In genomic region chr19:48997972-48998371, GRCh38 we compare ENCODE assay signal across 9 cellular contexts. TPM values are rescaled to one million over a fixed set of nuclear protein-coding genes. Genes with fewer than 3 reads are reported as not detected.
DNase-seq lines count a peak whose midpoint lies in the region; ATAC-seq, FAIRE-seq and TF ChIP-seq lines count a peak whose summit lies in the region.
"Had no signal": no experiment of that assay in that cellular context is flagged by ENCODE, and none has a peak within 500 bp of the region (broad histone marks: within the 10 kb centered on the region; RNA-seq: fewer than 3 reads in every experiment).

No MANE protein-coding gene starts in this region.

- FAIRE-seq in endothelial cell of umbilical vein (lab: Jason Lieb, UNC): peak; percentile 37
- FAIRE-seq: TTC549 had no signal

- H2AFZ ChIP-seq in endothelial cell of umbilical vein (ENCODE audit: low read depth, low read length): no peak overlapping the region

- no peak overlapping the region for H3K4me3 ChIP-seq in endothelial cell of umbilical vein (replicated peaks in 1 of 3; ENCODE audit: insufficient read depth in 1 of 3, low read depth in 1 of 3, low read length in 3 of 3)

- no peak overlapping the region for H3K4me2 ChIP-seq in endothelial cell of umbilical vein (ENCODE audit: insufficient read depth, low read length)

- peaks cover 39% of the 10 kb centered on the region for H3K79me2 ChIP-seq in endothelial cell of umbilical vein (ENCODE audit: control insufficient read depth, insufficient read depth, low read length)

- intact Hi-C loops in endothelial cell of umbilical vein (cut with micrococcal nuclease): loop anchor here (2.0 to 10.0 kb wide), 3 partner anchors 77 to 363 kb away; partner anchors contain the start of genes DBP, HRC and TRPM4

- H4K20me1 ChIP-seq in endothelial cell of umbilical vein (replicated peaks; ENCODE audit: control insufficient read depth, extremely low read depth, insufficient read depth, low read length): no peaks in the 10 kb centered on the region

- H3K27me3 ChIP-seq in endothelial cell of umbilical vein (ENCODE audit: control insufficient read depth in 2 of 2, insufficient read depth in 2 of 2, low read length in 2 of 2): no peaks in the 10 kb centered on the region
- H3K27me3 ChIP-seq: neutrophil had no signal

- POLR2A ChIA-PET in endothelial cell of umbilical vein (lab: Charles Lee): interaction anchor here (1.0 kb wide), 1 partner anchor 33 kb away, joined by 3 read pairs; the partner anchor contains the start of gene FTL

- no peaks in the 10 kb centered on the region for H3K9me3 ChIP-seq in endothelial cell of umbilical vein (replicated peaks; ENCODE audit: control insufficient read depth, insufficient read depth, low read length)
- H3K9me3 ChIP-seq: neutrophil had no signal

- no peak overlapping the region for H3K9ac ChIP-seq in endothelial cell of umbilical vein (replicated peaks; ENCODE audit: extremely low read depth, insufficient read depth, low read length)

- BruUV-seq in endothelial cell of umbilical vein (replicated peaks; lab: Mats Ljungman, UMichigan): no TSS peak

- TF ChIP-seq POLR2A in endothelial cell of umbilical vein (IDR thresholded peaks at IDR 0.05; ENCODE audit: low read depth, low read length): no peak

- CTCF ChIA-PET in endothelial cell of umbilical vein (lab: Charles Lee): interaction anchor here (0.6 to 2.3 kb wide), 14 partner anchors 10 to 227 kb away, joined by 3 to 12 read pairs (median 5); no protein-coding TSS in a partner anchor

- dilution Hi-C loops in endothelial cell of umbilical vein (cut with MboI; ENCODE audit: extremely low pct_ligation_motif_present, low sequenced_read_pairs): no loop called here

- ATAC-seq in GM19395 (IDR thresholded peaks at IDR 0.05; ENCODE audit: unreplicated experiment): no peak
- ATAC-seq in HG02981 (IDR thresholded peaks at IDR 0.05; ENCODE audit: unreplicated experiment): no peak

- TF ChIP-seq CTCF in endothelial cell of umbilical vein (IDR thresholded peaks at IDR 0.05; ENCODE audit: extremely low read depth in 1 of 2, insufficient read depth in 1 of 2, low read depth in 1 of 2, low read length in 2 of 2): peak; percentile 64 to 69

- H3K9me1 ChIP-seq in endothelial cell of umbilical vein (replicated peaks; ENCODE audit: control insufficient read depth, extremely low read depth, insufficient read depth, low read length): no peaks in the 10 kb centered on the region

- peaks cover 0 to 2% of the 10 kb centered on the region in 2 experiments for H3K36me3 ChIP-seq in endothelial cell of umbilical vein (ENCODE audit: control insufficient read depth in 2 of 2, extremely low read depth in 1 of 2, insufficient read depth in 2 of 2, low read length in 2 of 2)

- H3K4me1 ChIP-seq in endothelial cell of umbilical vein (ENCODE audit: control insufficient read depth, extremely low read depth, insufficient read depth, low read length): peaks cover 7% of the 10 kb centered on the region

- DNase-seq in ELR (ENCODE audit: low read depth) (peak; percentile 83), Kasumi-1 (lab: John Stamatoyannopoulos, UW) (peak; percentile 55 to 58), UCSD-AML1 (lab: John Stamatoyannopoulos, UW; ENCODE audit: unreplicated experiment) (peak; percentile 61), endothelial cell of umbilical vein (ENCODE audit: low read depth, low spot score) (peak; percentile 47)
- peak; percentile 46 for DNase-seq in stimulated activated CD4-positive, alpha-beta T cell treated with anti-CD3 and anti-CD28 coated beads, Interleukin-1b, Interleukin-23, amount 100 ng/mL, for 48 hours

- no peak overlapping the region for H3K27ac ChIP-seq in endothelial cell of umbilical vein (ENCODE audit: insufficient read depth, low read depth, low read length)
- H3K27ac ChIP-seq: neutrophil had no signal

TF ChIP-seq in endothelial cell of umbilical vein, 7 proteins besides CTCF, POLR2A, EP300 and RAD21:
- TF ChIP-seq EZH2 (IDR thresholded peaks at IDR 0.05; ENCODE audit: borderline replicate concordance, low read depth, low read length, severe bottlenecking) (no peak), JUN (IDR thresholded peaks at IDR 0.05; ENCODE audit: borderline replicate concordance, insufficient read depth, insufficient read length, low read depth) (no peak), MAX (IDR thresholded peaks at IDR 0.05; ENCODE audit: insufficient read depth, insufficient read length) (no peak), FOS (IDR thresholded peaks at IDR 0.05; ENCODE audit: borderline replicate concordance, insufficient read depth, low read length) (no peak), POLR2AphosphoS5 (IDR thresholded peaks at IDR 0.05; ENCODE audit: insufficient read depth, low read depth, low read length) (no peak), GATA2 (IDR thresholded peaks at IDR 0.05; ENCODE audit: insufficient read depth, insufficient read length, low read depth, low read length) (no peak), MYC (IDR thresholded peaks at IDR 0.05; ENCODE audit: low read depth, low read length) (no peak)

RNA-seq across cellular contexts. Expression of gene RUVBL2, which starts 4.3 kb away (rescaled TPM):
- 110 and 115 TPM in 2 replicates for total RNA-seq in endothelial cell of umbilical vein
- 185 and 200 TPM in 2 replicates for polyA plus RNA-seq in endothelial cell of umbilical vein
- polyA plus RNA-seq in endothelial cell of umbilical vein (2011; cell fraction: cytosol; rRNA removed): 190 and 194 TPM in 2 replicates
- 192 and 197 TPM in 2 replicates for polyA plus RNA-seq in endothelial cell of umbilical vein (2011; cell fraction: nucleus; rRNA removed)
- polyA plus RNA-seq in endothelial cell of umbilical vein (2012): 148 and 185 TPM in 2 replicates
- 106 and 142 TPM in 2 replicates for polyA minus RNA-seq in endothelial cell of umbilical vein
- polyA minus RNA-seq in endothelial cell of umbilical vein (2011; cell fraction: cytosol; rRNA and poly(A)+ RNA removed): 189 TPM
- 39.0 and 64.7 TPM in 2 replicates for polyA minus RNA-seq in endothelial cell of umbilical vein (2011; cell fraction: nucleus; rRNA and poly(A)+ RNA removed)

RNA-seq across cellular contexts. Expression of gene GYS1, which starts 4.9 kb away (rescaled TPM):
- total RNA-seq in endothelial cell of umbilical vein: 53.9 and 58.9 TPM in 2 replicates
- polyA plus RNA-seq in endothelial cell of umbilical vein: 39.0 and 41.7 TPM in 2 replicates
- polyA plus RNA-seq in endothelial cell of umbilical vein (2011; cell fraction: cytosol; rRNA removed): 28.7 and 31.3 TPM in 2 replicates
- polyA plus RNA-seq in endothelial cell of umbilical vein (2011; cell fraction: nucleus; rRNA removed): 58.2 and 75.4 TPM in 2 replicates
- 57.7 and 64.6 TPM in 2 replicates for polyA plus RNA-seq in endothelial cell of umbilical vein (2012)
- polyA minus RNA-seq in endothelial cell of umbilical vein: 41.1 and 61.1 TPM in 2 replicates
- 38.7 TPM for polyA minus RNA-seq in endothelial cell of umbilical vein (2011; cell fraction: cytosol; rRNA and poly(A)+ RNA removed)
- 26.9 and 29.9 TPM in 2 replicates for polyA minus RNA-seq in endothelial cell of umbilical vein (2011; cell fraction: nucleus; rRNA and poly(A)+ RNA removed)

RNA-seq across cellular contexts. Expression of gene LHB, which starts 18.9 kb away (rescaled TPM):
- total RNA-seq in endothelial cell of umbilical vein: not detected in 2 replicates
- 1.3 and 1.4 TPM in 2 replicates for polyA plus RNA-seq in endothelial cell of umbilical vein
- polyA plus RNA-seq in endothelial cell of umbilical vein (2011; cell fraction: cytosol; rRNA removed): 0.44 TPM in 1 of 2 replicates, not detected in the other
- polyA plus RNA-seq in endothelial cell of umbilical vein (2011; cell fraction: nucleus; rRNA removed): 2.3 and 2.7 TPM in 2 replicates
- not detected in 2 replicates for polyA plus RNA-seq in endothelial cell of umbilical vein (2012)
- polyA minus RNA-seq in endothelial cell of umbilical vein: not detected in 2 replicates
- polyA minus RNA-seq in endothelial cell of umbilical vein (2011; cell fraction: cytosol; rRNA and poly(A)+ RNA removed): not detected
- polyA minus RNA-seq in endothelial cell of umbilical vein (2011; cell fraction: nucleus; rRNA and poly(A)+ RNA removed): not detected in 2 replicates

RNA-seq across cellular contexts. Expression of gene CGB3, which starts 26.2 kb away (rescaled TPM):
- total RNA-seq in endothelial cell of umbilical vein: not detected in 2 replicates
- not detected in 2 replicates for polyA plus RNA-seq in endothelial cell of umbilical vein
- not detected in 2 replicates for polyA plus RNA-seq in endothelial cell of umbilical vein (2011; cell fraction: cytosol; rRNA removed)
- not detected in 2 replicates for polyA plus RNA-seq in endothelial cell of umbilical vein (2011; cell fraction: nucleus; rRNA removed)
- not detected in 2 replicates for polyA plus RNA-seq in endothelial cell of umbilical vein (2012)
- not detected in 2 replicates for polyA minus RNA-seq in endothelial cell of umbilical vein
- not detected for polyA minus RNA-seq in endothelial cell of umbilical vein (2011; cell fraction: cytosol; rRNA and poly(A)+ RNA removed)
- polyA minus RNA-seq in endothelial cell of umbilical vein (2011; cell fraction: nucleus; rRNA and poly(A)+ RNA removed): not detected in 2 replicates

RNA-seq across cellular contexts. Expression of gene FTL, which starts 32.9 kb away (rescaled TPM):
- 1,636 and 1,937 TPM in 2 replicates for total RNA-seq in endothelial cell of umbilical vein
- 2,748 and 3,914 TPM in 2 replicates for polyA plus RNA-seq in endothelial cell of umbilical vein
- 1,662 and 2,128 TPM in 2 replicates for polyA plus RNA-seq in endothelial cell of umbilical vein (2011; cell fraction: cytosol; rRNA removed)
- polyA plus RNA-seq in endothelial cell of umbilical vein (2011; cell fraction: nucleus; rRNA removed): 331 and 578 TPM in 2 replicates
- 2,261 and 3,115 TPM in 2 replicates for polyA plus RNA-seq in endothelial cell of umbilical vein (2012)
- polyA minus RNA-seq in endothelial cell of umbilical vein: 849 and 921 TPM in 2 replicates
- 537 TPM for polyA minus RNA-seq in endothelial cell of umbilical vein (2011; cell fraction: cytosol; rRNA and poly(A)+ RNA removed)
- 79.5 and 111 TPM in 2 replicates for polyA minus RNA-seq in endothelial cell of umbilical vein (2011; cell fraction: nucleus; rRNA and poly(A)+ RNA removed)
